In genomic region chrX:64190136-64190740, GRCh38 we compare ENCODE assay signal across 21 cellular contexts. TPM values are rescaled to one million over a fixed set of nuclear protein-coding genes. Genes with fewer than 3 reads are reported as not detected.
DNase-seq lines count a peak whose midpoint lies in the region; ATAC-seq and TF ChIP-seq lines count a peak whose summit lies in the region.
"Had no signal": no experiment of that assay in that cellular context is flagged by ENCODE, and none has a peak within 500 bp of the region (broad histone marks: within the 10 kb centered on the region; RNA-seq: fewer than 3 reads in every experiment).

No MANE protein-coding gene starts in this region.

- peaks cover 10% of the 10 kb centered on the region for H3K36me3 Mint-ChIP-seq in activated CD8-positive, alpha-beta memory T cell treated with anti-CD3 and anti-CD28 coated beads, Interleukin-2, amount 10 ng/mL, durations not matched to agents 7 days and 5 days
- peaks cover 8% of the 10 kb centered on the region for H3K36me3 Mint-ChIP-seq in type B pancreatic cell

- H3K9me3 Mint-ChIP-seq in activated CD8-positive, alpha-beta memory T cell treated with anti-CD3 and anti-CD28 coated beads, Interleukin-2, amount 10 ng/mL, durations not matched to agents 7 days and 5 days (ENCODE audit: low read depth): no peaks in the 10 kb centered on the region
- no peaks in the 10 kb centered on the region for H3K9me3 Mint-ChIP-seq in type B pancreatic cell
- H3K9me3 Mint-ChIP-seq: CD8-positive, alpha-beta T cell; GM23338 had no signal

- no peak overlapping the region for H3K4me3 Mint-ChIP-seq in activated CD8-positive, alpha-beta memory T cell treated with anti-CD3 and anti-CD28 coated beads, Interleukin-2, amount 10 ng/mL, durations not matched to agents 7 days and 5 days
- H3K4me3 Mint-ChIP-seq in type B pancreatic cell: no peak overlapping the region
- H3K4me3 Mint-ChIP-seq: B cell; CD4-positive, CD25-positive, alpha-beta regulatory T cell; CD8-positive, alpha-beta T cell; GM23338 had no signal

- no peaks in the 10 kb centered on the region for H3K27me3 Mint-ChIP-seq in activated CD8-positive, alpha-beta memory T cell treated with anti-CD3 and anti-CD28 coated beads, Interleukin-2, amount 10 ng/mL, durations not matched to agents 7 days and 5 days
- H3K27me3 Mint-ChIP-seq in type B pancreatic cell: no peaks in the 10 kb centered on the region
- H3K27me3 Mint-ChIP-seq: B cell; CD4-positive, CD25-positive, alpha-beta regulatory T cell had no signal

- H3K4me3 ChIP-seq in coronary artery: no peak overlapping the region
- H3K4me3 ChIP-seq: BLaER1, GM12878, GM23338, HAP-1 had no signal

- DNase-seq in activated CD8-positive, alpha-beta memory T cell treated with anti-CD3 and anti-CD28 coated beads for 24 hours: peak; percentile 32
- no peak for DNase-seq in activated CD8-positive, alpha-beta memory T cell treated with anti-CD3 and anti-CD28 coated beads, Interleukin-2, amount 10 ng/mL, durations not matched to agents 7 days and 5 days
- DNase-seq in coronary artery (ENCODE audit: low spot score) (peak; percentile 61), type B pancreatic cell (ENCODE audit: extremely low spot score, unreplicated experiment) (peak; percentile 13), NCI-H2171 (lab: John Stamatoyannopoulos, UW) (no peak)
- DNase-seq: CD4-positive, CD25-positive, alpha-beta regulatory T cell; DMS 273 treated with DMSO at 0.1 percent for 48 hours; DMS79; EL; GDM1 had no signal

- no peak overlapping the region for H3K27ac ChIP-seq in coronary artery
- H3K27ac ChIP-seq: 22Rv1, BLaER1, C4-2B had no signal

- H3K4me1 Mint-ChIP-seq in activated CD8-positive, alpha-beta memory T cell treated with anti-CD3 and anti-CD28 coated beads, Interleukin-2, amount 10 ng/mL, durations not matched to agents 7 days and 5 days: no peaks in the 10 kb centered on the region
- no peaks in the 10 kb centered on the region for H3K4me1 Mint-ChIP-seq in type B pancreatic cell (ENCODE audit: unreplicated experiment)
- H3K4me1 Mint-ChIP-seq: B cell had no signal

- no peak overlapping the region for H3K27ac Mint-ChIP-seq in activated CD8-positive, alpha-beta memory T cell treated with anti-CD3 and anti-CD28 coated beads, Interleukin-2, amount 10 ng/mL, durations not matched to agents 7 days and 5 days
- no peak overlapping the region for H3K27ac Mint-ChIP-seq in type B pancreatic cell
- H3K27ac Mint-ChIP-seq: B cell; CD4-positive, CD25-positive, alpha-beta regulatory T cell; CD8-positive, alpha-beta T cell; GM23338 had no signal

- no peak for ATAC-seq in activated CD8-positive, alpha-beta memory T cell treated with anti-CD3 and anti-CD28 coated beads, Interleukin-2, amount 10 ng/mL, durations not matched to agents 7 days and 5 days
- ATAC-seq in HG02852 (IDR thresholded peaks at IDR 0.05; ENCODE audit: unreplicated experiment) (no peak), GM21367 (IDR thresholded peaks at IDR 0.05; ENCODE audit: unreplicated experiment) (no peak)
- ATAC-seq: CD8-positive, alpha-beta T cell; GM12878; GM23338 had no signal

- CTCF ChIA-PET in activated CD8-positive, alpha-beta memory T cell treated with anti-CD3 and anti-CD28 coated beads, Interleukin-2, amount 10 ng/mL, durations not matched to agents 7 days and 5 days (lab: Charles Lee): no interaction called here

- no peak for TF ChIP-seq CTCF in coronary artery (IDR thresholded peaks at IDR 0.05)
- TF ChIP-seq CTCF in type B pancreatic cell (conservative IDR thresholded peaks at IDR 0.05): no peak

RNA-seq across cellular contexts. Expression of gene AMER1, which starts 15.3 kb away (rescaled TPM):
- total RNA-seq in activated CD8-positive, alpha-beta memory T cell treated with anti-CD3 and anti-CD28 coated beads, Interleukin-2, amount 10 ng/mL, durations not matched to agents 7 days and 5 days: 1 to 10 TPM; 3.6 to 4.1 TPM
- total RNA-seq in type B pancreatic cell (ENCODE audit: low replicate concordance): 8.9 and 11.7 TPM in 2 replicates

RNA-seq across cellular contexts. Expression of gene ASB12, which starts 40.2 kb away (rescaled TPM):
- under 1 TPM in 1 of 2 experiments, not detected in 1; 0.33 TPM for total RNA-seq in activated CD8-positive, alpha-beta memory T cell treated with anti-CD3 and anti-CD28 coated beads, Interleukin-2, amount 10 ng/mL, durations not matched to agents 7 days and 5 days
- total RNA-seq in type B pancreatic cell (ENCODE audit: low replicate concordance): 0.63 TPM in 1 of 2 replicates, not detected in the other
- total RNA-seq: CD4-positive, CD25-positive, alpha-beta regulatory T cell; CD8-positive, alpha-beta T cell; GM12878; H4 had no signal

Comparison
In these comparisons a context has a peak if more than half of its experiments do, and no peak if none do; other contexts are left out.
1. DNase-seq: peak in activated CD8-positive, alpha-beta memory T cell treated with anti-CD3 and anti-CD28 coated beads for 24 hours (single experiment), coronary artery (single experiment) and type B pancreatic cell (single experiment); none in activated CD8-positive, alpha-beta memory T cell treated with anti-CD3 and anti-CD28 coated beads, Interleukin-2, amount 10 ng/mL, durations not matched to agents 7 days and 5 days (single experiment) and NCI-H2171 (single experiment).